ENCODE assay signal across 8 cellular contexts in the genomic region with DNA sequence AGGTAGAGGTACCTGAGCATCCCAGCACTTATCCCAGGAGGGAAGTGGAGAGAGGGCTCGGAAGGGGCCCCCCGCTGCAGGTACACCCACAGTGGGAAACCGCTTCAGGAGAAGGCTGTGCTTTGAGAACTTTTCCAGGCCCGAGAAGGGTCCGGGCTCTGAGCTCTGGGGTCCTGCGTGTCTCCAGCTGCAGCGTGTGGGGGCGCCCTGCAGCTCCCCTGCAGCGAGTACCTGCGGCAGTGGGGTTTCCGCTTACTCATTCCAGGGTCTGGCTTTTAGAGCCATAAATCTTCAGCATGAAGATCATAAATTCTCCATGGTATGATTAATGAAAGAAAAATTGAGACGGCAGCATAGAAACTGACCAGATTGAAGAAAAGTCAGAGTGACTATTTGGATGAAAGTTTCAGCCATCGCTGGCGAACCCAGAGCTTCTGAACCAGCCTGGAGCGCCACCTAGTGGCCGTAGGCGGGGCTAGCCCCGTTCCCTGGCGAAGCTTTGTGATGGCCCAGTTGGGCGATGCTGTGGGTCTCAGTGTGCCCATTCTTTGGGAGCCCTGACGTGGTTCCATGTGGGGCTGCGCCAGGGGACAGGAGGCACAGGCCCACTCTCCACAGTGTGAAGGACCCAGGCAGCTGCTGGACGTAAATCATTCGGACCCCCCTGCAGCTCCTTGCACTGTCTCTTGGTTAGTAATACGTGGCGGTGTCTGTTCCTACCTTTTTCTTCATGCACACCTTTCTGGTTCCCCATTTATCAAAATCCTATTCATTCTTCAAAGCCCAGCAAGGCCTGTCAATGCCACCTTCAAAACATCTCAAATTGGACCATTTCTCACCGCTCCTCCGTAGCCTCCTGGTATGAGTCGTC.
A peak's percentile ranks its signal among the peaks of the same experiment; 100 is the strongest.
DNase-seq lines count a peak whose midpoint lies in the region; ATAC-seq, FAIRE-seq and TF ChIP-seq lines count a peak whose summit lies in the region.

No MANE protein-coding gene starts in this region.

- H3K9me3 ChIP-seq in gastroesophageal sphincter (no peaks in the 10 kb centered on the region), pancreas (no peaks in the 10 kb centered on the region), transverse colon (no peaks in the 10 kb centered on the region)

- H3K27me3 ChIP-seq in gastroesophageal sphincter: no peaks in the 10 kb centered on the region
- H3K27me3 ChIP-seq in pancreas: no peaks in the 10 kb centered on the region
- no peaks in the 10 kb centered on the region for H3K27me3 ChIP-seq in transverse colon

- no peak for FAIRE-seq in pancreas (lab: Jason Lieb, UNC)

- TF ChIP-seq POLR2A in gastroesophageal sphincter (IDR thresholded peaks at IDR 0.05) (no peak), transverse colon (IDR thresholded peaks at IDR 0.05) (no peak)

- H3K4me3 ChIP-seq in gastroesophageal sphincter: no peak overlapping the region
- H3K4me3 ChIP-seq in pancreas: no peak overlapping the region
- H3K4me3 ChIP-seq in transverse colon: no peak overlapping the region

- H3K27ac ChIP-seq in gastroesophageal sphincter: no peak overlapping the region
- H3K27ac ChIP-seq in pancreas: no peak overlapping the region
- H3K27ac ChIP-seq in transverse colon: no peak overlapping the region

- H3K36me3 ChIP-seq in gastroesophageal sphincter: peaks cover 0 to 32% of the 10 kb centered on the region in 2 donors
- H3K36me3 ChIP-seq in pancreas: no peaks in the 10 kb centered on the region
- H3K36me3 ChIP-seq in transverse colon: no peaks in the 10 kb centered on the region

- TF ChIP-seq EP300 in gastroesophageal sphincter (IDR thresholded peaks at IDR 0.05) (no peak), transverse colon (IDR thresholded peaks at IDR 0.05; ENCODE audit: low read depth) (no peak)

- peak; percentile 62 for ATAC-seq in gastroesophageal sphincter
- peak; percentile 72 to 91 (median 89) for ATAC-seq in pancreas

- intact Hi-C loops in pancreas (cut with DNase I) (loop anchor here in 2 of 3 donors (10.0 kb wide), 2 partner anchors 141 to 201 kb away; partner anchors contain the start of gene TSPAN9 (in 1 of the 2)), transverse colon (cut with DNase I; ENCODE audit: low total_unique reads) (loop anchor here (2.0 kb wide), 1 partner anchor 141 kb away; no protein-coding TSS in a partner anchor)

- peak; percentile 77 for DNase-seq in ELF-1 (ENCODE audit: low read depth, low spot score)
- peak; percentile 92 for DNase-seq in HuH-7 (ENCODE audit: low spot score)
- peak; percentile 0 for DNase-seq in SHP77 treated with DMSO at 0.1 percent for 48 hours (lab: John Stamatoyannopoulos, UW)
- DNase-seq in activated gamma-delta T cell treated with Interleukin-2 at 50 U/mL for 16 hours: peak; percentile 72
- peak in 5 of 6 donors; percentile 35 to 95 (median 77) for DNase-seq in pancreas
- DNase-seq in transverse colon: peak; percentile 71
- DNase-seq in NCI-H524 treated with DMSO at 0.1 percent for 48 hours (lab: John Stamatoyannopoulos, UW): no peak

- H3K4me1 ChIP-seq in gastroesophageal sphincter (peaks cover 0 to 34% (median 9%) of the 10 kb centered on the region in 3 donors), pancreas (no peaks in the 10 kb centered on the region), transverse colon (peaks cover 0 to 4% (median 2%) of the 10 kb centered on the region in 4 donors)

- in situ Hi-C loops in transverse colon (cut with MboI; ENCODE audit: low pct_ligation_motif_present in 1 of 4, low pct_unique_long_range_greater_than_20kb in 1 of 4, low sequenced_read_pairs in 3 of 4): loop anchor here in 2 of 4 donors (10.0 to 25.0 kb wide), 2 partner anchors 141 to 512 kb away; no protein-coding TSS in a partner anchor

- TF ChIP-seq CTCF in gastroesophageal sphincter (IDR thresholded peaks at IDR 0.05) (peak in 3 of 4 experiments; percentile 94 to 99 (median 94)), pancreas (IDR thresholded peaks at IDR 0.05) (peak; percentile 95 to 99 (median 98)), transverse colon (IDR thresholded peaks at IDR 0.05) (peak; percentile 87 to 98 (median 97))

- WGBS in gastroesophageal sphincter (ENCODE audit: low coverage in 1 of 2), 2 donors: 34 to 54% methylated on average over 10 to 19 of the region's 29 CpGs
- 46 to 47% methylated on average over 29 of the region's 29 CpGs for WGBS in pancreas, 2 donors
- 51 to 98% methylated on average over 7 to 29 of the region's 29 CpGs for WGBS in transverse colon (ENCODE audit: low coverage in 1 of 2), 2 donors
